1 cellular context compared by ENCODE assay signal in genomic region chr20:50153500-50154377, GRCh38.
TF ChIP-seq lines count a peak whose summit lies in the region.

Gene PEDS1, minus strand, starts transcription at chr20:50153723. Its CDS starts 86 bp downstream, at chr20:50153637.

TF ChIP-seq in HepG2, 621 proteins besides CTCF, POLR2A, EP300 and RAD21 (continued from another document and continues in another):
- TF ChIP-seq ZNF552 (CRISPR knock-in tag; IDR thresholded peaks at IDR 0.05; ENCODE audit: borderline replicate concordance) (peak; percentile 3; the same call in 1 of the 2 replicates), PCBP1 (IDR thresholded peaks at IDR 0.05; ENCODE audit: borderline replicate concordance, low read depth, low read length) (no peak), FOXJ3 (CRISPR knock-in tag; IDR thresholded peaks at IDR 0.05; ENCODE audit: borderline replicate concordance) (no peak), TFDP1 (CRISPR knock-in tag; IDR thresholded peaks at IDR 0.05; ENCODE audit: borderline replicate concordance) (peak; percentile 94), CBX2 (IDR thresholded peaks at IDR 0.05; ENCODE audit: low read depth, low read length) (no peak), CBX2 (CRISPR knock-in tag; IDR thresholded peaks at IDR 0.05; ENCODE audit: low read depth) (peak; percentile 25; the same call in 1 of the 2 replicates), PRPF4 (IDR thresholded peaks at IDR 0.05; ENCODE audit: low read depth, low read length, poor library complexity, severe bottlenecking) (no peak), ZNF607 (CRISPR knock-in tag; IDR thresholded peaks at IDR 0.05; ENCODE audit: borderline replicate concordance) (peak; percentile 100), ATF1 (CRISPR knock-in tag; IDR thresholded peaks at IDR 0.05) (no peak), ZNF549 (CRISPR knock-in tag; IDR thresholded peaks at IDR 0.05) (no peak), BHLHE40 (IDR thresholded peaks at IDR 0.05; ENCODE audit: low read length) (peak; percentile 32; the same call in 1 of the 2 replicates), TP53 (CRISPR knock-in tag; conservative IDR thresholded peaks at IDR 0.05) (peak; percentile 85; the same call in 1 of the 2 replicates), ZNF468 (CRISPR knock-in tag; IDR thresholded peaks at IDR 0.05) (peak; percentile 89), TIGD3 (CRISPR knock-in tag; IDR thresholded peaks at IDR 0.05; ENCODE audit: borderline replicate concordance) (no peak), MTERF4 (CRISPR knock-in tag; IDR thresholded peaks at IDR 0.05) (peak; percentile 97), THAP8 (CRISPR knock-in tag; IDR thresholded peaks at IDR 0.05; ENCODE audit: borderline replicate concordance) (peak; percentile 84), ZNF792 (CRISPR knock-in tag; IDR thresholded peaks at IDR 0.05) (peak; percentile 65), ZNF382 (CRISPR knock-in tag; IDR thresholded peaks at IDR 0.05; ENCODE audit: borderline replicate concordance) (no peak), RARG (CRISPR knock-in tag; IDR thresholded peaks at IDR 0.05; ENCODE audit: low read depth) (no peak), HNF1A (IDR thresholded peaks at IDR 0.05; ENCODE audit: low read depth) (no peak), HNF1A (CRISPR knock-in tag; IDR thresholded peaks at IDR 0.05; ENCODE audit: borderline replicate concordance) (peak; percentile 79), SP5 (CRISPR knock-in tag; IDR thresholded peaks at IDR 0.05; ENCODE audit: borderline replicate concordance, low read depth) (peak; percentile 14; the same call in 1 of the 2 replicates), ZBTB8A (CRISPR knock-in tag; IDR thresholded peaks at IDR 0.05; ENCODE audit: borderline replicate concordance, low read depth) (peak; percentile 99), RNF2 (conservative IDR thresholded peaks at IDR 0.05; ENCODE audit: low read depth) (peak; percentile 99), ARHGAP35 (CRISPR knock-in tag; IDR thresholded peaks at IDR 0.05; ENCODE audit: borderline replicate concordance) (peak; percentile 92), ZNF562 (CRISPR knock-in tag; IDR thresholded peaks at IDR 0.05; ENCODE audit: borderline replicate concordance) (no peak; the same call in 1 of the 2 replicates), CREB1 (IDR thresholded peaks at IDR 0.05) (peak; percentile 75; the same call in 1 of the 2 replicates), CREB1 (CRISPR knock-in tag; IDR thresholded peaks at IDR 0.05) (no peak), HCFC1 (IDR thresholded peaks at IDR 0.05; ENCODE audit: low read depth, low read length) (no peak), PAF1 (CRISPR knock-in tag; IDR thresholded peaks at IDR 0.05) (no peak), SMAD9 (CRISPR knock-in tag; IDR thresholded peaks at IDR 0.05) (0 out of 2 replicates have a peak, but pooled peaks have one; percentile 13), PHF5A (CRISPR knock-in tag; IDR thresholded peaks at IDR 0.05; ENCODE audit: low read depth, unreplicated experiment) (peak; percentile 61), ZFP90 (CRISPR knock-in tag; IDR thresholded peaks at IDR 0.05; ENCODE audit: borderline replicate concordance) (peak; percentile 34; the same call in 1 of the 2 replicates), PHB2 (IDR thresholded peaks at IDR 0.05; ENCODE audit: partially characterized antibody) (no peak)
- TF ChIP-seq, protein P1, sequence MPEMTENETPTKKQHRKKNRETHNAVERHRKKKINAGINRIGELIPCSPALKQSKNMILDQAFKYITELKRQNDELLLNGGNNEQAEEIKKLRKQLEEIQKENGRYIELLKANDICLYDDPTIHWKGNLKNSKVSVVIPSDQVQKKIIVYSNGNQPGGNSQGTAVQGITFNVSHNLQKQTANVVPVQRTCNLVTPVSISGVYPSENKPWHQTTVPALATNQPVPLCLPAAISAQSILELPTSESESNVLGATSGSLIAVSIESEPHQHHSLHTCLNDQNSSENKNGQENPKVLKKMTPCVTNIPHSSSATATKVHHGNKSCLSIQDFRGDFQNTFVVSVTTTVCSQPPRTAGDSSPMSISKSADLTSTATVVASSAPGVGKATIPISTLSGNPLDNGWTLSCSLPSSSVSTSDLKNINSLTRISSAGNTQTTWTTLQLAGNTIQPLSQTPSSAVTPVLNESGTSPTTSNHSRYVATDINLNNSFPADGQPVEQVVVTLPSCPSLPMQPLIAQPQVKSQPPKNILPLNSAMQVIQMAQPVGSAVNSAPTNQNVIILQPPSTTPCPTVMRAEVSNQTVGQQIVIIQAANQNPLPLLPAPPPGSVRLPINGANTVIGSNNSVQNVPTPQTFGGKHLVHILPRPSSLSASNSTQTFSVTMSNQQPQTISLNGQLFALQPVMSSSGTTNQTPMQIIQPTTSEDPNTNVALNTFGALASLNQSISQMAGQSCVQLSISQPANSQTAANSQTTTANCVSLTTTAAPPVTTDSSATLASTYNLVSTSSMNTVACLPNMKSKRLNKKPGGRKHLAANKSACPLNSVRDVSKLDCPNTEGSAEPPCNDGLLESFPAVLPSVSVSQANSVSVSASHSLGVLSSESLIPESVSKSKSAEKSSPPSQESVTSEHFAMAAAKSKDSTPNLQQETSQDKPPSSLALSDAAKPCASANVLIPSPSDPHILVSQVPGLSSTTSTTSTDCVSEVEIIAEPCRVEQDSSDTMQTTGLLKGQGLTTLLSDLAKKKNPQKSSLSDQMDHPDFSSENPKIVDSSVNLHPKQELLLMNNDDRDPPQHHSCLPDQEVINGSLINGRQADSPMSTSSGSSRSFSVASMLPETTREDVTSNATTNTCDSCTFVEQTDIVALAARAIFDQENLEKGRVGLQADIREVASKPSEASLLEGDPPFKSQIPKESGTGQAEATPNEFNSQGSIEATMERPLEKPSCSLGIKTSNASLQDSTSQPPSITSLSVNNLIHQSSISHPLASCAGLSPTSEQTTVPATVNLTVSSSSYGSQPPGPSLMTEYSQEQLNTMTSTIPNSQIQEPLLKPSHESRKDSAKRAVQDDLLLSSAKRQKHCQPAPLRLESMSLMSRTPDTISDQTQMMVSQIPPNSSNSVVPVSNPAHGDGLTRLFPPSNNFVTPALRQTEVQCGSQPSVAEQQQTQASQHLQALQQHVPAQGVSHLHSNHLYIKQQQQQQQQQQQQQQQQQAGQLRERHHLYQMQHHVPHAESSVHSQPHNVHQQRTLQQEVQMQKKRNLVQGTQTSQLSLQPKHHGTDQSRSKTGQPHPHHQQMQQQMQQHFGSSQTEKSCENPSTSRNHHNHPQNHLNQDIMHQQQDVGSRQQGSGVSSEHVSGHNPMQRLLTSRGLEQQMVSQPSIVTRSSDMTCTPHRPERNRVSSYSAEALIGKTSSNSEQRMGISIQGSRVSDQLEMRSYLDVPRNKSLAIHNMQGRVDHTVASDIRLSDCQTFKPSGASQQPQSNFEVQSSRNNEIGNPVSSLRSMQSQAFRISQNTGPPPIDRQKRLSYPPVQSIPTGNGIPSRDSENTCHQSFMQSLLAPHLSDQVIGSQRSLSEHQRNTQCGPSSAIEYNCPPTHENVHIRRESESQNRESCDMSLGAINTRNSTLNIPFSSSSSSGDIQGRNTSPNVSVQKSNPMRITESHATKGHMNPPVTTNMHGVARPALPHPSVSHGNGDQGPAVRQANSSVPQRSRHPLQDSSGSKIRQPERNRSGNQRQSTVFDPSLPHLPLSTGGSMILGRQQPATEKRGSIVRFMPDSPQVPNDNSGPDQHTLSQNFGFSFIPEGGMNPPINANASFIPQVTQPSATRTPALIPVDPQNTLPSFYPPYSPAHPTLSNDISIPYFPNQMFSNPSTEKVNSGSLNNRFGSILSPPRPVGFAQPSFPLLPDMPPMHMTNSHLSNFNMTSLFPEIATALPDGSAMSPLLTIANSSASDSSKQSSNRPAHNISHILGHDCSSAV (CRISPR knock-in tag; IDR thresholded peaks at IDR 0.05; ENCODE audit: borderline replicate concordance), result peak; percentile 36; the same call in 1 of the 2 replicates
- TF ChIP-seq, protein P2, sequence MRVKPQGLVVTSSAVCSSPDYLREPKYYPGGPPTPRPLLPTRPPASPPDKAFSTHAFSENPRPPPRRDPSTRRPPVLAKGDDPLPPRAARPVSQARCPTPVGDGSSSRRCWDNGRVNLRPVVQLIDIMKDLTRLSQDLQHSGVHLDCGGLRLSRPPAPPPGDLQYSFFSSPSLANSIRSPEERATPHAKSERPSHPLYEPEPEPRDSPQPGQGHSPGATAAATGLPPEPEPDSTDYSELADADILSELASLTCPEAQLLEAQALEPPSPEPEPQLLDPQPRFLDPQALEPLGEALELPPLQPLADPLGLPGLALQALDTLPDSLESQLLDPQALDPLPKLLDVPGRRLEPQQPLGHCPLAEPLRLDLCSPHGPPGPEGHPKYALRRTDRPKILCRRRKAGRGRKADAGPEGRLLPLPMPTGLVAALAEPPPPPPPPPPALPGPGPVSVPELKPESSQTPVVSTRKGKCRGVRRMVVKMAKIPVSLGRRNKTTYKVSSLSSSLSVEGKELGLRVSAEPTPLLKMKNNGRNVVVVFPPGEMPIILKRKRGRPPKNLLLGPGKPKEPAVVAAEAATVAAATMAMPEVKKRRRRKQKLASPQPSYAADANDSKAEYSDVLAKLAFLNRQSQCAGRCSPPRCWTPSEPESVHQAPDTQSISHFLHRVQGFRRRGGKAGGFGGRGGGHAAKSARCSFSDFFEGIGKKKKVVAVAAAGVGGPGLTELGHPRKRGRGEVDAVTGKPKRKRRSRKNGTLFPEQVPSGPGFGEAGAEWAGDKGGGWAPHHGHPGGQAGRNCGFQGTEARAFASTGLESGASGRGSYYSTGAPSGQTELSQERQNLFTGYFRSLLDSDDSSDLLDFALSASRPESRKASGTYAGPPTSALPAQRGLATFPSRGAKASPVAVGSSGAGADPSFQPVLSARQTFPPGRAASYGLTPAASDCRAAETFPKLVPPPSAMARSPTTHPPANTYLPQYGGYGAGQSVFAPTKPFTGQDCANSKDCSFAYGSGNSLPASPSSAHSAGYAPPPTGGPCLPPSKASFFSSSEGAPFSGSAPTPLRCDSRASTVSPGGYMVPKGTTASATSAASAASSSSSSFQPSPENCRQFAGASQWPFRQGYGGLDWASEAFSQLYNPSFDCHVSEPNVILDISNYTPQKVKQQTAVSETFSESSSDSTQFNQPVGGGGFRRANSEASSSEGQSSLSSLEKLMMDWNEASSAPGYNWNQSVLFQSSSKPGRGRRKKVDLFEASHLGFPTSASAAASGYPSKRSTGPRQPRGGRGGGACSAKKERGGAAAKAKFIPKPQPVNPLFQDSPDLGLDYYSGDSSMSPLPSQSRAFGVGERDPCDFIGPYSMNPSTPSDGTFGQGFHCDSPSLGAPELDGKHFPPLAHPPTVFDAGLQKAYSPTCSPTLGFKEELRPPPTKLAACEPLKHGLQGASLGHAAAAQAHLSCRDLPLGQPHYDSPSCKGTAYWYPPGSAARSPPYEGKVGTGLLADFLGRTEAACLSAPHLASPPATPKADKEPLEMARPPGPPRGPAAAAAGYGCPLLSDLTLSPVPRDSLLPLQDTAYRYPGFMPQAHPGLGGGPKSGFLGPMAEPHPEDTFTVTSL (CRISPR knock-in tag; IDR thresholded peaks at IDR 0.05; ENCODE audit: borderline replicate concordance), result peak; percentile 82
